In genomic region chr3:194133661-194134230, GRCh38 we compare ENCODE assay signal across 8 cellular contexts. TPM values are rescaled to one million over a fixed set of nuclear protein-coding genes. Genes with fewer than 3 reads are reported as not detected.
DNase-seq lines count a peak whose midpoint lies in the region; ATAC-seq and TF ChIP-seq lines count a peak whose summit lies in the region.

No MANE protein-coding gene starts in this region.

- no CpG with 5 or more reads among the region's 41 CpGs for WGBS in trophoblast cell (ENCODE audit: extremely low coverage, insufficient coverage, insufficient read length)

- ATAC-seq in HG02938 (IDR thresholded peaks at IDR 0.05; ENCODE audit: unreplicated experiment), result no peak
- no peak for ATAC-seq in GM21528 (IDR thresholded peaks at IDR 0.05; ENCODE audit: low FRiP score, unreplicated experiment)

- peak overlapping the region; percentile 91 for H2BK12ac ChIP-seq in trophoblast cell (ENCODE audit: low read length)

- peak overlapping the region; percentile 79 for H3K14ac ChIP-seq in trophoblast cell (ENCODE audit: low read length)

- peak overlapping the region; percentile 88 for H4K91ac ChIP-seq in trophoblast cell (ENCODE audit: low read depth, low read length)

- H3K4ac ChIP-seq in trophoblast cell (ENCODE audit: low read depth, low read length), result no peak overlapping the region

- no peak overlapping the region for H4K12ac ChIP-seq in trophoblast cell (ENCODE audit: low read depth, low read length)

- H2AFZ ChIP-seq in trophoblast cell (ENCODE audit: insufficient read depth, low read length, poor library complexity), result peak overlapping the region; percentile 46

- peak overlapping the region; percentile 79 for H2BK120ac ChIP-seq in trophoblast cell (ENCODE audit: insufficient read depth, low read length, poor library complexity)

- H3K4me1 ChIP-seq in cardiac muscle cell (ENCODE audit: low read depth), result peaks cover 38% of the 10 kb centered on the region
- H3K4me1 ChIP-seq in trophoblast cell (ENCODE audit: control insufficient read depth in 1 of 2, insufficient read depth in 2 of 2, low read length in 2 of 2), result peaks cover 26 to 33% of the 10 kb centered on the region in 2 experiments

- no peak for TF ChIP-seq CTCF in cardiac muscle cell (IDR thresholded peaks at IDR 0.05; ENCODE audit: low read depth, low read length)

- peaks cover 36% of the 10 kb centered on the region for H3K79me1 ChIP-seq in trophoblast cell (ENCODE audit: low read length)

- H3K23ac ChIP-seq in trophoblast cell (ENCODE audit: low read length), result no peak overlapping the region

- H3K9ac ChIP-seq in trophoblast cell (ENCODE audit: low read length), result no peak overlapping the region

- peak overlapping the region; percentile 57 for H3K4me2 ChIP-seq in trophoblast cell (ENCODE audit: low read length)

- no peaks in the 10 kb centered on the region for H3K36me3 ChIP-seq in cardiac muscle cell
- peaks cover 6 to 7% of the 10 kb centered on the region in 2 experiments for H3K36me3 ChIP-seq in trophoblast cell (ENCODE audit: control insufficient read depth in 1 of 2, insufficient read depth in 2 of 2, low read length in 2 of 2)

- peak overlapping the region; percentile 90 for H2BK5ac ChIP-seq in trophoblast cell (ENCODE audit: low read depth, low read length, poor library complexity)

- DNase-seq in GF-D8 (lab: John Stamatoyannopoulos, UW) (peak; percentile 10), NAMALWA (ENCODE audit: low spot score) (peak; percentile 51), cardiac muscle cell (ENCODE audit: low read depth in 1 of 2, low spot score in 1 of 2) (peak; percentile 66 to 78), trophoblast cell (peak; percentile 33 to 46), NCI-H187 treated with DMSO at 0.1 percent for 48 hours (lab: John Stamatoyannopoulos, UW) (no peak)
- DNase-seq in activated T-cell treated with anti-CD3 and anti-CD28 coated beads, Interleukin-2, amount 50 U/mL, for 48 hours, result peak; percentile 55 to 58

- H3K27ac ChIP-seq in cardiac muscle cell, result peak overlapping the region; percentile 98
- peak overlapping the region; percentile 96 for H3K27ac ChIP-seq in trophoblast cell (ENCODE audit: low read depth, low read length)

- peaks cover 17% of the 10 kb centered on the region for H3K79me2 ChIP-seq in trophoblast cell (ENCODE audit: control insufficient read depth, insufficient read depth, low read length, poor library complexity)

- H3K27me3 ChIP-seq in cardiac muscle cell (no peaks in the 10 kb centered on the region), trophoblast cell (ENCODE audit: insufficient read depth, low read length) (no peaks in the 10 kb centered on the region)

- H3K9me3 ChIP-seq in cardiac muscle cell (ENCODE audit: low read depth) (no peaks in the 10 kb centered on the region), trophoblast cell (ENCODE audit: insufficient read depth, low read depth, low read length) (no peaks in the 10 kb centered on the region)

- peak overlapping the region; percentile 92 for H3K18ac ChIP-seq in trophoblast cell (ENCODE audit: low read length)

- peak overlapping the region; percentile 20 for H3K4me3 ChIP-seq in cardiac muscle cell
- H3K4me3 ChIP-seq in trophoblast cell (ENCODE audit: low read depth, low read length), result no peak overlapping the region

- peak overlapping the region; percentile 73 for H4K8ac ChIP-seq in trophoblast cell (ENCODE audit: low read depth, low read length)

- H2AK5ac ChIP-seq in trophoblast cell (ENCODE audit: low read length), result no peak overlapping the region

RNA-seq across cellular contexts. Expression of gene HES1, which starts 2.2 kb away (rescaled TPM):
- 22.6 and 43.2 TPM in 2 replicates for total RNA-seq in cardiac muscle cell
- polyA plus RNA-seq in cardiac muscle cell, result 22.2 and 33.9 TPM in 2 replicates
- 62.4 and 67.6 TPM in 2 replicates for polyA plus RNA-seq in trophoblast cell (2013)
